ENCODE assay signal across 1 cellular context in genomic region chr3:127172670-127173515, GRCh38.
TF ChIP-seq lines count a peak whose summit lies in the region.

No MANE protein-coding gene starts in this region.

TF ChIP-seq in SK-N-SH treated with all-trans-retinoic acid at 6 μM for 48 hours, 23 proteins besides CTCF, POLR2A, EP300 and RAD21 (continued from another document):
- TF ChIP-seq PATZ1 (CRISPR knock-in tag; IDR thresholded peaks at IDR 0.05; ENCODE audit: borderline replicate concordance) = no peak; the same call in none of the 2 replicates
TF ChIP-seq in SK-N-SH treated with all-trans-retinoic acid at 6 μM for 48 hours: peak in this region for 15.
